1 cellular context compared by ENCODE assay signal in genomic region chr1:40612345-40612831, GRCh38.
TF ChIP-seq lines count a peak whose summit lies in the region.

No MANE protein-coding gene starts in this region.

TF ChIP-seq in GM12878, 131 proteins besides CTCF, POLR2A, EP300 and RAD21 (continued from another document):
- TF ChIP-seq CUX1 (IDR thresholded peaks at IDR 0.05; ENCODE audit: insufficient replicate concordance, low read depth, low read length) (no peak), JUND (IDR thresholded peaks at IDR 0.05; ENCODE audit: low read depth, low read length) (no peak), BCL3 (IDR thresholded peaks at IDR 0.05; ENCODE audit: borderline replicate concordance, insufficient read depth, low read depth, low read length, poor library complexity, severe bottlenecking) (no peak), MYC (IDR thresholded peaks at IDR 0.05; ENCODE audit: insufficient read depth, insufficient read length, insufficient replicate concordance, low read length, severe bottlenecking) (no peak), GATAD2B (conservative IDR thresholded peaks at IDR 0.05; ENCODE audit: low read depth) (no peak), ZBTB33 (IDR thresholded peaks at IDR 0.05) (no peak), SUPT20H (IDR thresholded peaks at IDR 0.05; ENCODE audit: borderline replicate concordance, control insufficient read depth, low read depth, low read length) (no peak), HDAC2 (IDR thresholded peaks at IDR 0.05) (no peak), SMARCA5 (IDR thresholded peaks at IDR 0.05) (0 out of 2 replicates have a peak, but pooled peaks have one; percentile 40), YY1 (IDR thresholded peaks at IDR 0.05; ENCODE audit: low read depth, low read length) (peak; percentile 68), IRF4 (IDR thresholded peaks at IDR 0.05; ENCODE audit: low read depth, low read length) (peak; percentile 23; the same call in 1 of the 2 replicates), SMC3 (IDR thresholded peaks at IDR 0.05; ENCODE audit: borderline replicate concordance, low read length) (peak; percentile 93), ATF2 (IDR thresholded peaks at IDR 0.05; ENCODE audit: low read length) (no peak), BHLHE40 (IDR thresholded peaks at IDR 0.05; ENCODE audit: borderline replicate concordance in 1 of 2, low read depth in 2 of 2, low read length in 1 of 2) (0 out of 4 replicates have a peak, but pooled peaks of 1 of the 2 experiments have one; percentile 20), CREM (IDR thresholded peaks at IDR 0.05; ENCODE audit: low read depth) (no peak), PML (IDR thresholded peaks at IDR 0.05; ENCODE audit: low read length) (no peak), NFXL1 (IDR thresholded peaks at IDR 0.05; ENCODE audit: borderline replicate concordance) (no peak), NRF1 (conservative IDR thresholded peaks at IDR 0.05; ENCODE audit: low read depth, low read length) (no peak), PAX8 (IDR thresholded peaks at IDR 0.05) (no peak), ZNF207 (IDR thresholded peaks at IDR 0.05; ENCODE audit: borderline replicate concordance) (no peak), CHD1 (IDR thresholded peaks at IDR 0.05; ENCODE audit: low read depth, low read length) (no peak)
